Comparison of ENCODE assay signal across 26 cellular contexts in the genomic region with DNA sequence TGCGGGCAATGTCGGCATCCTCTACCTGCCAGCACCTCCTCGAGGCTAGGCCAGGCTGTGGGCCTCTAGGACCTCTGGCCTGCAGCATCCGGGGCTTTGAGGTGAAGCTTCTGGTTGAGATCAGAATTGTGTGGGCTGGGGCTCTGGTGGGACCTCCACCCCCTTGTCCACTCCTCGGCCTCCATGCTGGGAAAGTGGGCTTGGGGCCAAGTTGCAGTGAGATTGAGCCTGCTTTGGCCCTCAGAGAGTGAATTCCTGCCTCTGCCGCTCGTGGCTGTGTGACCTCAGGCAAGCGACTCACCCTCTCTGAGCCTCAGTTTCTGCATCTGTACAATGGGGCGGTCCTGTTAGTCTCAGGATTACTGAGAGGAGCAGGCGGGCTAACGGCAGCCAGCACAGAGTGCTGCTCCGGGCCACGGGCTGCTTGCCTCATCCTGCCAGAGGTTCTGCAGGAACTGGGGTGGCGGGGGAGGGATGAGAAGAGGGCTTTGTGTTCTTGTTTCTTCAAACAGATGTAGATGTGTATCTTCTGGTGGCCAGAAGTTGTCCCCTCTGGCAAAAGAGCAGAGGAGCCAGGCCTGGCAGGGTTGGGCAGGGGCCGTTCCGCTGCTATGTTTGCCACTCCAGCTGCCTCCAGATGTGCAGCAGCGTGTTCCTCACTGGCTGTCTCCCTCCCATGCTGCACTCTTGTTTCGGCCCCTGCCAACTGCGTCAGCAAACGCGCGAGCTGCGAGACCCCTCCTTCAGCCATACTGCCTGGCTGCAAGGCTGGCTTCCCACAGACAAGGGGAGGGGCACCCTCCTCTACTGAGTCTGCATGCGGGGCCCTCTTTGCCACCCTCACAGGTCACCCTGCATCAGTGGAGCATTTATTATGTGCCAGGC. TPM values are rescaled to one million over a fixed set of nuclear protein-coding genes. Genes with fewer than 3 reads are reported as not detected.
DNase-seq lines count a peak whose midpoint lies in the region; ATAC-seq, FAIRE-seq and TF ChIP-seq lines count a peak whose summit lies in the region.
"Had no signal": no experiment of that assay in that cellular context is flagged by ENCODE, and none has a peak within 500 bp of the region (broad histone marks: within the 10 kb centered on the region; RNA-seq: fewer than 3 reads in every experiment).

No MANE protein-coding gene starts in this region.

- no peak for TF ChIP-seq POLR2A in HepG2 (IDR thresholded peaks at IDR 0.05; ENCODE audit: insufficient read depth in 1 of 2, low read depth in 2 of 2, low read length in 2 of 2)
- no peak for TF ChIP-seq POLR2A in right lobe of liver (IDR thresholded peaks at IDR 0.05)

- peaks cover 4 to 43% of the 10 kb centered on the region in 2 experiments; a peak in 4 of 5 replicates for H3K27me3 ChIP-seq in HepG2 (ENCODE audit: control insufficient read depth in 1 of 2, insufficient read depth in 2 of 2, low read length in 2 of 2)
- no peaks in the 10 kb centered on the region for H3K27me3 ChIP-seq in right lobe of liver
- H3K27me3 ChIP-seq in right cardiac atrium (ENCODE audit: control insufficient read depth, insufficient read depth) = no peaks in the 10 kb centered on the region
- H3K27me3 ChIP-seq in upper lobe of right lung = no peaks in the 10 kb centered on the region
- H3K27me3 ChIP-seq: breast epithelium, hepatocyte, tibial nerve had no signal

- TF ChIP-seq RAD21 in HepG2 (CRISPR knock-in tag; IDR thresholded peaks at IDR 0.05) = no peak

- no peak overlapping the region for H3K4me2 ChIP-seq in HepG2 (ENCODE audit: low read depth, low read length)
- H3K4me2 ChIP-seq: hepatocyte had no signal

- DNase-seq in HepG2 (ENCODE audit: low spot score) (no peak), right lobe of liver (no peak), choroid plexus epithelial cell (ENCODE audit: low read depth) (peak; percentile 32), right cardiac atrium (peak in 2 of 3 donors; percentile 48 to 72), upper lobe of right lung (peak; percentile 63), anterior cingulate cortex (lab: John Stamatoyannopoulos, UW) (no peak), 8988T (no peak)
- DNase-seq in activated T-cell treated with anti-CD3 and anti-CD28 coated beads, Interleukin-2, amount 50 U/mL, for 72 hours = no peak
- DNase-seq: activated CD4-positive, alpha-beta T cell treated with anti-CD3 and anti-CD28 coated beads for 48 hours; activated naive CD4-positive, alpha-beta T cell treated with Interleukin-2 at 50 U/mL for 16 hours; CD4-positive, alpha-beta memory T cell; effector memory CD4-positive, alpha-beta T cell; EL; erythroblast; mesendoderm; NCI-H1092 treated with DMSO at 0.1 percent for 48 hours; NCI-H2029; NCI-H69 had no signal

- H3K9me3 ChIP-seq in HepG2 (ENCODE audit: low read length) (no peaks in the 10 kb centered on the region), right lobe of liver (no peaks in the 10 kb centered on the region), right cardiac atrium (ENCODE audit: control insufficient read depth, low read length) (no peaks in the 10 kb centered on the region), upper lobe of right lung (no peaks in the 10 kb centered on the region)
- H3K9me3 ChIP-seq: breast epithelium, tibial nerve had no signal

- ATAC-seq in HepG2 (no peak), right lobe of liver (no peak), right cardiac atrium (peak in 1 of 2 donors; percentile 29), upper lobe of right lung (peak; percentile 10)
- ATAC-seq in activated T-cell treated with anti-CD3 and anti-CD28 coated beads, Interleukin-2, amount 50 U/mL, for 72 hours (replicated peaks in 1 of 2) = no peak
- ATAC-seq: GM12878 had no signal

- H3K79me2 ChIP-seq in HepG2 (ENCODE audit: insufficient read depth, low read length) = no peaks in the 10 kb centered on the region
- H3K79me2 ChIP-seq: hepatocyte had no signal

- H2AFZ ChIP-seq in HepG2 (ENCODE audit: low read length) = no peak overlapping the region
- H2AFZ ChIP-seq: hepatocyte had no signal

- no peak for FAIRE-seq in HepG2 (lab: Jason Lieb, UNC)
- FAIRE-seq: frontal cortex, GM12878 had no signal

- TF ChIP-seq CTCF in HepG2 (CRISPR knock-in tag; IDR thresholded peaks at IDR 0.05) (no peak), right lobe of liver (IDR thresholded peaks at IDR 0.05) (no peak), choroid plexus epithelial cell (conservative IDR thresholded peaks at IDR 0.05; ENCODE audit: low read depth, low read length) (no peak), upper lobe of right lung (IDR thresholded peaks at IDR 0.05) (no peak)

- H3K36me3 Mint-ChIP-seq in activated T-cell treated with anti-CD3 and anti-CD28 coated beads, Interleukin-2, amount 50 U/mL, for 72 hours (ENCODE audit: insufficient read depth in 2 of 2) = no peaks in the 10 kb centered on the region
- H3K36me3 Mint-ChIP-seq: CD4-positive, alpha-beta memory T cell had no signal

- H3K4me1 Mint-ChIP-seq in activated T-cell treated with anti-CD3 and anti-CD28 coated beads, Interleukin-2, amount 50 U/mL, for 72 hours (ENCODE audit: low read depth) = peaks cover 2% of the 10 kb centered on the region
- H3K4me1 Mint-ChIP-seq: CD4-positive, alpha-beta memory T cell had no signal

- WGBS in HepG2 (ENCODE audit: low lambda C conversion rate) = 59% methylated on average over 16 of the region's 24 CpGs
- 82% methylated on average over 4 of the region's 24 CpGs for WGBS in right lobe of liver (ENCODE audit: insufficient coverage, low coverage, low lambda C conversion rate, missing lambda C conversion rate)
- 72% methylated on average over 24 of the region's 24 CpGs for WGBS in right cardiac atrium

- H3K36me3 ChIP-seq in HepG2 (replicated peaks in 1 of 2; ENCODE audit: control insufficient read depth in 1 of 2, insufficient read depth in 2 of 2, low read length in 2 of 2) (no peaks in the 10 kb centered on the region), right lobe of liver (no peaks in the 10 kb centered on the region), upper lobe of right lung (no peaks in the 10 kb centered on the region)
- H3K36me3 ChIP-seq: breast epithelium had no signal

- H3K9ac ChIP-seq in HepG2 (ENCODE audit: insufficient read depth, low read depth, low read length) = no peak overlapping the region

- no peaks in the 10 kb centered on the region for H4K20me1 ChIP-seq in HepG2 (ENCODE audit: insufficient read depth, low read length)

- CTCF ChIA-PET in HepG2 (lab: Yijun Ruan, JAX; ENCODE audit: low intra/inter-chr PET ratio, low total read pairs) = no interaction called here

- H3K4me3 Mint-ChIP-seq in activated T-cell treated with anti-CD3 and anti-CD28 coated beads, Interleukin-2, amount 50 U/mL, for 72 hours = no peak overlapping the region
- H3K4me3 Mint-ChIP-seq: CD4-positive, alpha-beta memory T cell; stimulated activated naive CD8-positive, alpha-beta T cell treated with anti-CD3 and anti-CD28 coated beads, Interleukin-15, Interleukin-2, amounts not matched to agents 100 ng/mL and 50 ng/mL, for 24 hours had no signal

- intact Hi-C loops in HepG2 (cut with micrococcal nuclease; ENCODE audit: unreplicated experiment) = no loop called here
- intact Hi-C loops in right lobe of liver (cut with DNase I) = no loop called here
- intact Hi-C loops in right cardiac atrium (cut with DNase I) = no loop called here
- intact Hi-C loops in upper lobe of right lung (cut with DNase I) = no loop called here

- TF ChIP-seq EP300 in HepG2 (IDR thresholded peaks at IDR 0.05; ENCODE audit: low read depth in 2 of 2, low read length in 2 of 2) (no peak), HepG2 (CRISPR knock-in tag; IDR thresholded peaks at IDR 0.05; ENCODE audit: borderline replicate concordance) (no peak)

- H3K4me1 ChIP-seq in HepG2 (ENCODE audit: insufficient read depth, low read length) (peaks cover 6% of the 10 kb centered on the region; the same call in 1 of the 2 replicates), right lobe of liver (no peaks in the 10 kb centered on the region), right cardiac atrium (ENCODE audit: control insufficient read depth, insufficient read depth, low read length) (peaks cover 2% of the 10 kb centered on the region), upper lobe of right lung (peaks cover 7% of the 10 kb centered on the region)
- H3K4me1 ChIP-seq: breast epithelium had no signal

- H3K27ac ChIP-seq in HepG2 (ENCODE audit: extremely low read length, insufficient read depth, low read length) (no peak overlapping the region), right lobe of liver (no peak overlapping the region), right cardiac atrium (ENCODE audit: low read length) (no peak overlapping the region), upper lobe of right lung (no peak overlapping the region)
- H3K27ac ChIP-seq: breast epithelium, hepatocyte had no signal

- POLR2A ChIA-PET in HepG2 (lab: Yijun Ruan, JAX) = no interaction called here

- no peaks in the 10 kb centered on the region for H3K27me3 Mint-ChIP-seq in activated T-cell treated with anti-CD3 and anti-CD28 coated beads, Interleukin-2, amount 50 U/mL, for 72 hours (ENCODE audit: low read depth)
- H3K27me3 Mint-ChIP-seq: stimulated activated naive CD8-positive, alpha-beta T cell treated with anti-CD3 and anti-CD28 coated beads, Interleukin-15, Interleukin-2, amounts not matched to agents 100 ng/mL and 50 ng/mL, for 24 hours had no signal

- no peak overlapping the region for H3K27ac Mint-ChIP-seq in activated T-cell treated with anti-CD3 and anti-CD28 coated beads, Interleukin-2, amount 50 U/mL, for 72 hours
- H3K27ac Mint-ChIP-seq: CD4-positive, alpha-beta memory T cell; progenitor cell of endocrine pancreas; stimulated activated naive CD8-positive, alpha-beta T cell treated with anti-CD3 and anti-CD28 coated beads, Interleukin-15, Interleukin-2, amounts not matched to agents 100 ng/mL and 50 ng/mL, for 24 hours had no signal

- H3K9me3 Mint-ChIP-seq in activated T-cell treated with anti-CD3 and anti-CD28 coated beads, Interleukin-2, amount 50 U/mL, for 72 hours = no peaks in the 10 kb centered on the region
- H3K9me3 Mint-ChIP-seq: CD4-positive, alpha-beta memory T cell; stimulated activated naive CD8-positive, alpha-beta T cell treated with anti-CD3 and anti-CD28 coated beads, Interleukin-15, Interleukin-2, amounts not matched to agents 100 ng/mL and 50 ng/mL, for 24 hours had no signal

- BruUV-seq in HepG2 (replicated peaks; lab: Mats Ljungman, UMichigan) = no TSS peak

- in situ Hi-C loops in HepG2 (cut with HindIII; ENCODE audit: extremely low pct_ligation_motif_present, low pct_unique_long_range_greater_than_20kb) = no loop called here

- H3K4me3 ChIP-seq in HepG2 (replicated peaks in 1 of 3; ENCODE audit: insufficient read depth in 1 of 3, low read depth in 2 of 3, low read length in 3 of 3) (no peak overlapping the region), right lobe of liver (no peak overlapping the region), choroid plexus epithelial cell (ENCODE audit: low read depth, low read length) (no peak overlapping the region), right cardiac atrium (ENCODE audit: low read length) (no peak overlapping the region), upper lobe of right lung (no peak overlapping the region)
- H3K4me3 ChIP-seq: breast epithelium, coronary artery, GM12878, hepatocyte, tibial nerve had no signal

RNA-seq across cellular contexts. Expression of a gene that starts 33.7 kb away (rescaled TPM):
- total RNA-seq in HepG2 (2016; rRNA removed; fragmentation: Illumina TruSeq; extraction: Trizol) = not detected in 2 replicates
- not detected in 2 replicates for total RNA-seq in HepG2 (2016; cell fraction: cytosol; rRNA removed; fragmentation: Illumina TruSeq; extraction: Trizol; ENCODE audit: low read depth)
- total RNA-seq in HepG2 (2016; cell fraction: insoluble cytoplasmic fraction; rRNA removed; fragmentation: Illumina TruSeq; extraction: Trizol) = not detected in 2 replicates
- total RNA-seq in HepG2 (2016; cell fraction: membrane; rRNA removed; fragmentation: Illumina TruSeq; extraction: Trizol) = not detected in 2 replicates
- total RNA-seq in HepG2 (2016; cell fraction: nucleus; rRNA removed; fragmentation: Illumina TruSeq; extraction: Trizol) = not detected in 2 replicates
- polyA plus RNA-seq in HepG2 (2011; rRNA removed) = 0.04 TPM in 1 of 2 replicates, not detected in the other
- polyA plus RNA-seq in HepG2 (2011; cell fraction: cytosol; rRNA removed) = 0.04 TPM in 2 replicates
- 0.02 and 0.05 TPM in 2 replicates for polyA plus RNA-seq in HepG2 (2011; cell fraction: nucleus; rRNA removed)
- 0.05 and 0.08 TPM in 2 replicates for polyA plus RNA-seq in HepG2 (2012)
- not detected in 2 replicates for polyA plus RNA-seq in HepG2 (2016; cell fraction: cytosol; fragmentation: Illumina TruSeq; extraction: Trizol; ENCODE audit: low read depth)
- not detected in 2 replicates for polyA plus RNA-seq in HepG2 (2016; cell fraction: insoluble cytoplasmic fraction; fragmentation: Illumina TruSeq; extraction: Trizol; ENCODE audit: low read depth)
- not detected in 2 replicates for polyA plus RNA-seq in HepG2 (2016; cell fraction: membrane; fragmentation: Illumina TruSeq; extraction: Trizol; ENCODE audit: low read depth)
- polyA plus RNA-seq in HepG2 (2016; cell fraction: nucleus; fragmentation: Illumina TruSeq; extraction: Trizol; ENCODE audit: insufficient read depth, low read depth) = not detected in 2 replicates
- 0.06 and 0.12 TPM in 2 replicates for polyA minus RNA-seq in HepG2 (2011; rRNA and poly(A)+ RNA removed; ENCODE audit: low replicate concordance)
- polyA minus RNA-seq in HepG2 (2011; cell fraction: cytosol; rRNA and poly(A)+ RNA removed) = not detected in 2 replicates
- polyA minus RNA-seq in HepG2 (2011; cell fraction: nucleus; rRNA and poly(A)+ RNA removed) = 0.37 TPM in 1 of 2 replicates, not detected in the other
- total RNA-seq in right lobe of liver = 1 to 10 TPM; 1.9 to 4.0 (median 2.7) TPM
- total RNA-seq in right cardiac atrium = 100 to 1,000 TPM; 165 to 323 (median 258) TPM
- 124 TPM for polyA plus RNA-seq in right cardiac atrium
- 32.9 TPM for total RNA-seq in upper lobe of right lung
- 1 to 10 TPM in 1 of 2 donors, under 1 TPM in 1; 0.49 to 1.1 TPM for total RNA-seq in activated T-cell treated with anti-CD3 and anti-CD28 coated beads, Interleukin-2, amount 50 U/mL, for 72 hours
- total RNA-seq: CD4-positive, alpha-beta memory T cell had no signal
- polyA plus RNA-seq: CD4-positive, alpha-beta memory T cell had no signal

Comparison
In these comparisons a context has a peak if more than half of its experiments do, and no peak if none do; other contexts are left out.
1. DNase-seq: peak in choroid plexus epithelial cell (single experiment), right cardiac atrium (2 of 3) and upper lobe of right lung (single experiment); none in HepG2 (single experiment), right lobe of liver (0 of 3), activated T-cell treated with anti-CD3 and anti-CD28 coated beads, Interleukin-2, amount 50 U/mL, for 72 hours (0 of 2), anterior cingulate cortex (0 of 58) and 8988T (single experiment).